ENCODE assay signal across 1 cellular context in genomic region chr6:46935687-46936086, GRCh38.
TF ChIP-seq lines count a peak whose summit lies in the region.

No MANE protein-coding gene starts in this region.

TF ChIP-seq in GM23338, 12 proteins besides CTCF, POLR2A, EP300 and RAD21 (continued from another document):
- TF ChIP-seq ZNF462 (CRISPR knock-in tag; IDR thresholded peaks at IDR 0.05), result peak; percentile 49; the same call in 1 of the 2 replicates
